2 cellular contexts compared by ENCODE assay signal in genomic region chr13:99434258-99434788, GRCh38.
TF ChIP-seq lines count a peak whose summit lies in the region.

No MANE protein-coding gene starts in this region.

TF ChIP-seq in GM23338, 12 proteins besides CTCF, POLR2A, EP300 and RAD21 (continued from another document):
- TF ChIP-seq REST (IDR thresholded peaks at IDR 0.05; ENCODE audit: unreplicated experiment) (no peak), ZNF331 (CRISPR knock-in tag; IDR thresholded peaks at IDR 0.05; ENCODE audit: low read depth) (no peak), ZNF462 (CRISPR knock-in tag; IDR thresholded peaks at IDR 0.05) (no peak), ETS1 (IDR thresholded peaks at IDR 0.05) (no peak), ZNF114 (CRISPR knock-in tag; IDR thresholded peaks at IDR 0.05) (no peak)

TF ChIP-seq in endothelial cell of umbilical vein, 7 proteins besides CTCF, POLR2A, EP300 and RAD21 (continued from another document):
- TF ChIP-seq FOS (IDR thresholded peaks at IDR 0.05; ENCODE audit: borderline replicate concordance, insufficient read depth, low read length): no peak
TF ChIP-seq in endothelial cell of umbilical vein: peak in this region for 0.
